ENCODE assay signal across 16 cellular contexts in the genomic region with DNA sequence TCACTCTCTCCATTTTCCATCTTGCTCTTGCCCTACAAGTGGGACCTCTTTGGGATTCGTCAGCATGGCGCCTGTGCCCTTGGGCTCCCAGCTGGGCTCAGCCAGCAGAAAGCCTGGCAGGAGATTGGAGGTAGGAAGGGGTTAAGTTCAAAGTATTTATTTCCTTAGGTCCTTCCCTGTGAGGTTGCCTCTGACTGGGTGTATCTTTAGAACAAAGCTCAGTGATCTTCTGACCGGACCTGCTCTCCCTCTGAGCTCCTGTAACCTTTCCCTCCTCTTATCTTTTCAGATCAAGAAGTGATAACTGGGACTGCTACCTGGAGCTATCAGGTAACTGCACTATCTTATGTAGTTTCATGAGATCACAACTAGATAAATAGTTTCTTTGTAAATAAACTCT.
A peak's percentile ranks its signal among the peaks of the same experiment; 100 is the strongest.
DNase-seq lines count a peak whose midpoint lies in the region; ATAC-seq, FAIRE-seq and TF ChIP-seq lines count a peak whose summit lies in the region.
"Had no signal": no experiment of that assay in that cellular context is flagged by ENCODE, and none has a peak within 500 bp of the region (broad histone marks: within the 10 kb centered on the region; RNA-seq: fewer than 3 reads in every experiment).

No MANE protein-coding gene starts in this region.

- CTCF ChIA-PET in HepG2 (lab: Yijun Ruan, JAX; ENCODE audit: low intra/inter-chr PET ratio, low total read pairs): no interaction called here

- H3K4me1 ChIP-seq in HepG2 (ENCODE audit: insufficient read depth, low read length) (peaks cover 58% of the 10 kb centered on the region), right lobe of liver (peaks cover 0 to 10% (median 0%) of the 10 kb centered on the region in 4 donors), esophagus muscularis mucosa (no peaks in the 10 kb centered on the region), mucosa of descending colon (ENCODE audit: low read depth) (no peaks in the 10 kb centered on the region)

- H3K9ac ChIP-seq in HepG2 (ENCODE audit: insufficient read depth, low read depth, low read length): no peak overlapping the region
- H3K9ac ChIP-seq: BLaER1, GM23248 had no signal

- no peaks in the 10 kb centered on the region for H3K4me1 Mint-ChIP-seq in stimulated activated memory B cell treated with anti-CD40 and anti-IgM and Interleukin-4, amounts not matched to agents 10 μg/mL and 1 μg/mL and 100 μg/mL, for 72 hours
- H3K4me1 Mint-ChIP-seq: CD4-positive, CD25-positive, alpha-beta regulatory T cell had no signal

- H2AFZ ChIP-seq in HepG2 (ENCODE audit: low read length): no peak overlapping the region
- H2AFZ ChIP-seq: GM23248 had no signal

- in situ Hi-C loops in HepG2 (cut with HindIII; ENCODE audit: extremely low pct_ligation_motif_present, low pct_unique_long_range_greater_than_20kb): no loop called here

- DNase-seq in HepG2 (ENCODE audit: low spot score) (no peak), right lobe of liver (no peak), esophagus muscularis mucosa (ENCODE audit: extremely low spot score) (peak; percentile 89), mucosa of descending colon (no peak), GM12892 (ENCODE audit: insufficient read length) (no peak), NCI-H526 treated with DMSO at 0.1 percent for 48 hours (lab: John Stamatoyannopoulos, UW) (no peak)
- no peak for DNase-seq in activated naive CD4-positive, alpha-beta T cell treated with anti-CD3 and anti-CD28 coated beads, Interleukin-2, amount 50 U/mL, for 16 hours
- DNase-seq: Calu3; CD4-positive, CD25-positive, alpha-beta regulatory T cell; DMS 273 treated with DMSO at 0.1 percent for 48 hours; GM23248; H9 had no signal

- TF ChIP-seq EP300 in HepG2 (IDR thresholded peaks at IDR 0.05; ENCODE audit: low read depth in 2 of 2, low read length in 2 of 2) (no peak), HepG2 (CRISPR knock-in tag; IDR thresholded peaks at IDR 0.05; ENCODE audit: borderline replicate concordance) (no peak), esophagus muscularis mucosa (IDR thresholded peaks at IDR 0.05) (no peak)

- no peaks in the 10 kb centered on the region; a peak in 1 of 5 replicates for H3K27me3 ChIP-seq in HepG2 (ENCODE audit: control insufficient read depth in 1 of 2, insufficient read depth in 2 of 2, low read length in 2 of 2)
- H3K27me3 ChIP-seq in right lobe of liver: no peaks in the 10 kb centered on the region
- H3K27me3 ChIP-seq in esophagus muscularis mucosa: no peaks in the 10 kb centered on the region
- H3K27me3 ChIP-seq: BLaER1 had no signal

- no peak overlapping the region for H3K27ac Mint-ChIP-seq in stimulated activated memory B cell treated with anti-CD40 and anti-IgM and Interleukin-4, amounts not matched to agents 10 μg/mL and 1 μg/mL and 100 μg/mL, for 72 hours
- H3K27ac Mint-ChIP-seq: CD4-positive, CD25-positive, alpha-beta regulatory T cell; H9 had no signal

- BruUV-seq in HepG2 (replicated peaks; lab: Mats Ljungman, UMichigan): no TSS peak

- POLR2A ChIA-PET in HepG2 (lab: Yijun Ruan, JAX): interaction anchor here (1.5 to 1.7 kb wide), 2 partner anchors 43 to 75 kb away, joined by 5 to 6 read pairs; no protein-coding TSS in a partner anchor

- no peak for ATAC-seq in HepG2
- no peak for ATAC-seq in right lobe of liver
- ATAC-seq in mucosa of descending colon: peak; percentile 43
- no peak for ATAC-seq in stimulated activated memory B cell treated with anti-CD40 and anti-IgM and Interleukin-4, amounts not matched to agents 10 μg/mL and 1 μg/mL and 100 μg/mL, for 72 hours
- ATAC-seq: GM12878 had no signal

- no peak for TF ChIP-seq RAD21 in HepG2 (CRISPR knock-in tag; IDR thresholded peaks at IDR 0.05)

- no peaks in the 10 kb centered on the region for H3K36me3 Mint-ChIP-seq in stimulated activated memory B cell treated with anti-CD40 and anti-IgM and Interleukin-4, amounts not matched to agents 10 μg/mL and 1 μg/mL and 100 μg/mL, for 72 hours
- H3K36me3 Mint-ChIP-seq: CD4-positive, CD25-positive, alpha-beta regulatory T cell had no signal

- H3K4me2 ChIP-seq in HepG2 (ENCODE audit: low read depth, low read length): no peak overlapping the region; the same call in 1 of the 2 replicates
- H3K4me2 ChIP-seq: BLaER1 had no signal

- H3K9me3 Mint-ChIP-seq in stimulated activated memory B cell treated with anti-CD40 and anti-IgM and Interleukin-4, amounts not matched to agents 10 μg/mL and 1 μg/mL and 100 μg/mL, for 72 hours: no peaks in the 10 kb centered on the region
- H3K9me3 Mint-ChIP-seq: H9 had no signal

- no peak overlapping the region for H3K4me3 Mint-ChIP-seq in stimulated activated memory B cell treated with anti-CD40 and anti-IgM and Interleukin-4, amounts not matched to agents 10 μg/mL and 1 μg/mL and 100 μg/mL, for 72 hours
- H3K4me3 Mint-ChIP-seq: CD4-positive, CD25-positive, alpha-beta regulatory T cell; H9 had no signal

- H3K4me3 ChIP-seq in HepG2 (replicated peaks in 1 of 3; ENCODE audit: insufficient read depth in 1 of 3, low read depth in 2 of 3, low read length in 3 of 3) (no peak overlapping the region), right lobe of liver (no peak overlapping the region), esophagus muscularis mucosa (no peak overlapping the region), mucosa of descending colon (no peak overlapping the region)
- H3K4me3 ChIP-seq: BLaER1, GM12878, GM23248 had no signal

- TF ChIP-seq CTCF in HepG2 (CRISPR knock-in tag; IDR thresholded peaks at IDR 0.05) (no peak), right lobe of liver (IDR thresholded peaks at IDR 0.05) (no peak), esophagus muscularis mucosa (IDR thresholded peaks at IDR 0.05) (no peak), mucosa of descending colon (IDR thresholded peaks at IDR 0.05) (no peak)

- peaks cover 30% of the 10 kb centered on the region for H3K27me3 Mint-ChIP-seq in stimulated activated memory B cell treated with anti-CD40 and anti-IgM and Interleukin-4, amounts not matched to agents 10 μg/mL and 1 μg/mL and 100 μg/mL, for 72 hours

- no peaks in the 10 kb centered on the region for H4K20me1 ChIP-seq in HepG2 (ENCODE audit: insufficient read depth, low read length)
- H4K20me1 ChIP-seq: BLaER1 had no signal

- intact Hi-C loops in HepG2 (cut with micrococcal nuclease; ENCODE audit: unreplicated experiment): no loop called here
- intact Hi-C loops in right lobe of liver (cut with DNase I): no loop called here
- intact Hi-C loops in esophagus muscularis mucosa (cut with DNase I): no loop called here
- intact Hi-C loops in mucosa of descending colon (cut with DNase I, micrococcal nuclease): no loop called here

- TF ChIP-seq POLR2A in HepG2 (IDR thresholded peaks at IDR 0.05; ENCODE audit: insufficient read depth in 1 of 2, low read depth in 2 of 2, low read length in 2 of 2) (no peak), right lobe of liver (IDR thresholded peaks at IDR 0.05) (no peak), esophagus muscularis mucosa (IDR thresholded peaks at IDR 0.05; ENCODE audit: low read depth) (no peak), GM12892 (IDR thresholded peaks at IDR 0.05; ENCODE audit: low read depth, low read length) (no peak)

- H3K9me3 ChIP-seq in HepG2 (ENCODE audit: low read length) (no peaks in the 10 kb centered on the region), right lobe of liver (no peaks in the 10 kb centered on the region), esophagus muscularis mucosa (no peaks in the 10 kb centered on the region), mucosa of descending colon (no peaks in the 10 kb centered on the region)
- H3K9me3 ChIP-seq: BLaER1 had no signal

- H3K79me2 ChIP-seq in HepG2 (ENCODE audit: insufficient read depth, low read length): no peaks in the 10 kb centered on the region

- 44% methylated on average over 3 of the region's 3 CpGs for WGBS in HepG2 (ENCODE audit: low lambda C conversion rate)
- WGBS in right lobe of liver (ENCODE audit: insufficient coverage, low coverage, low lambda C conversion rate, missing lambda C conversion rate): 86% methylated on average over 2 of the region's 3 CpGs
- 67% methylated on average over 3 of the region's 3 CpGs for WGBS in esophagus muscularis mucosa

- FAIRE-seq in HepG2 (lab: Jason Lieb, UNC) (peak; percentile 36), GM12892 (lab: Jason Lieb, UNC) (no peak)
- FAIRE-seq: GM12878 had no signal

- no peaks in the 10 kb centered on the region for H3K36me3 ChIP-seq in HepG2 (replicated peaks in 1 of 2; ENCODE audit: control insufficient read depth in 1 of 2, insufficient read depth in 2 of 2, low read length in 2 of 2)
- H3K36me3 ChIP-seq in right lobe of liver: no peaks in the 10 kb centered on the region
- no peaks in the 10 kb centered on the region for H3K36me3 ChIP-seq in esophagus muscularis mucosa
- H3K36me3 ChIP-seq in mucosa of descending colon (ENCODE audit: low read depth): no peaks in the 10 kb centered on the region
- H3K36me3 ChIP-seq: BLaER1 had no signal

- H3K27ac ChIP-seq in HepG2 (ENCODE audit: extremely low read length, insufficient read depth, low read length): no peak overlapping the region
- H3K27ac ChIP-seq in right lobe of liver: no peak overlapping the region
- H3K27ac ChIP-seq in esophagus muscularis mucosa (replicated peaks in 1 of 4): no peak overlapping the region
- H3K27ac ChIP-seq: 22Rv1, BLaER1, GM23248 had no signal

TF ChIP-seq in HepG2, 621 proteins besides CTCF, POLR2A, EP300 and RAD21:
- TF ChIP-seq, protein P1, sequence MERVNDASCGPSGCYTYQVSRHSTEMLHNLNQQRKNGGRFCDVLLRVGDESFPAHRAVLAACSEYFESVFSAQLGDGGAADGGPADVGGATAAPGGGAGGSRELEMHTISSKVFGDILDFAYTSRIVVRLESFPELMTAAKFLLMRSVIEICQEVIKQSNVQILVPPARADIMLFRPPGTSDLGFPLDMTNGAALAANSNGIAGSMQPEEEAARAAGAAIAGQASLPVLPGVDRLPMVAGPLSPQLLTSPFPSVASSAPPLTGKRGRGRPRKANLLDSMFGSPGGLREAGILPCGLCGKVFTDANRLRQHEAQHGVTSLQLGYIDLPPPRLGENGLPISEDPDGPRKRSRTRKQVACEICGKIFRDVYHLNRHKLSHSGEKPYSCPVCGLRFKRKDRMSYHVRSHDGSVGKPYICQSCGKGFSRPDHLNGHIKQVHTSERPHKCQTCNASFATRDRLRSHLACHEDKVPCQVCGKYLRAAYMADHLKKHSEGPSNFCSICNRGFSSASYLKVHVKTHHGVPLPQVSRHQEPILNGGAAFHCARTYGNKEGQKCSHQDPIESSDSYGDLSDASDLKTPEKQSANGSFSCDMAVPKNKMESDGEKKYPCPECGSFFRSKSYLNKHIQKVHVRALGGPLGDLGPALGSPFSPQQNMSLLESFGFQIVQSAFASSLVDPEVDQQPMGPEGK (CRISPR knock-in tag; IDR thresholded peaks at IDR 0.05): 0 out of 2 replicates have a peak, but pooled peaks have one; percentile 11
- peak; percentile 87 for TF ChIP-seq ZNF652 (CRISPR knock-in tag; IDR thresholded peaks at IDR 0.05; ENCODE audit: borderline replicate concordance, low read depth)
- TF ChIP-seq ZNF207 (IDR thresholded peaks at IDR 0.05; ENCODE audit: borderline replicate concordance): no peak
- TF ChIP-seq HNF4A (CRISPR knock-in tag; IDR thresholded peaks at IDR 0.05): peak; percentile 24; the same call in 1 of the 2 replicates
